ENCODE assay signal across 11 cellular contexts in the genomic region with DNA sequence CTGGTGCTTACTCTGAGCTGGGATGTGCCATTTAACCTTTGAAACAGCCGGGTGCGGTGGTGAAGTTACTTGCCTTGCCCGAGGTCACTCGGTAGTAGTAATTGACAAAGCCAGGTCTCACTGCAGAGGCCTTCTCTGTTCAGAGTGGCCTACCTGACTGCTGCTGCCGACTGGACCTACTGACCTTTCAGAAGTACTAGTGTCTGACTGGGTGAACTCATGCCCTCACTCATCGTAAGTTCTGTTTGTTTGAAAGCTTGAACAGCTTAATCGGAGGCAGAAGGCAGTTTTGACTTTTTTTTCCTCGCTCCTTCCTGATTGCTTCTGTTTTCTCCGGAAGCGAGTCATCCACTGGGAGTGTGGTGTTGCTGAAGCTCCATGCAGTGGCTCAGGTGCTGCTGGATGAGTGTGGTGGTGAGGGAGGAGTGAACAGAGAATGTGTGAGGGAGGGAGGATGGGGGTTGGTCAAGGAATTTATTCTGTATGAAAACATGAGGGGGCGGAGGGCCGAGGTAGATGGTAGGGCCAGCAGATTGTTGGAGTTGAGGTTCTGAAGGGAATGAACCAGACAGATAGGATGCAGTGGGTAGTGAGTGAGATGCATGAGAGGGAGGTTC. TPM values are rescaled to one million over a fixed set of nuclear protein-coding genes. Genes with fewer than 3 reads are reported as not detected.
DNase-seq lines count a peak whose midpoint lies in the region; ATAC-seq, FAIRE-seq and TF ChIP-seq lines count a peak whose summit lies in the region.
"Had no signal": no experiment of that assay in that cellular context is flagged by ENCODE, and none has a peak within 500 bp of the region (broad histone marks: within the 10 kb centered on the region; RNA-seq: fewer than 3 reads in every experiment).

No MANE protein-coding gene starts in this region.

- no peak for TF ChIP-seq EP300 in A549 (IDR thresholded peaks at IDR 0.05)

- peak; percentile 8 to 17; a peak in 3 of 6 replicates for ATAC-seq in A549

- peaks cover 83% of the 10 kb centered on the region for H3K4me1 ChIP-seq in A549

- CTCF ChIA-PET in A549 (lab: Yijun Ruan, JAX), result interaction anchor here (0.5 to 18.2 kb wide), 15 partner anchors 7 to 365 kb away, joined by 3 to 259 read pairs (median 10); a partner anchor contains a TSS

- TF ChIP-seq CTCF in A549 (IDR thresholded peaks at IDR 0.05) (no peak), cardiac fibroblast (IDR thresholded peaks at IDR 0.05; ENCODE audit: low read depth, low read length) (no peak), mesothelial cell of epicardium (IDR thresholded peaks at IDR 0.05; ENCODE audit: unreplicated experiment) (no peak)

- WGBS in A549 (ENCODE audit: missing lambda C conversion rate), result 4% methylated on average over 12 of the region's 12 CpGs

- peak; percentile 8; the same call in 1 of the 2 replicates for TF ChIP-seq POLR2A in A549 (IDR thresholded peaks at IDR 0.05; ENCODE audit: low read length)

- peaks cover 2% of the 10 kb centered on the region for H3K27me3 Mint-ChIP-seq in mesothelial cell of epicardium (ENCODE audit: low read depth)

- H3K27ac Mint-ChIP-seq in mesothelial cell of epicardium, result peak overlapping the region; percentile 93

- POLR2A ChIA-PET in A549 (lab: Yijun Ruan, JAX), result interaction anchor here (0.6 to 8.8 kb wide), 6 partner anchors 18 to 596 kb away, joined by 3 to 127 read pairs (median 6); a partner anchor contains a TSS

- H3K36me3 Mint-ChIP-seq in mesothelial cell of epicardium, result no peaks in the 10 kb centered on the region

- peak overlapping the region; percentile 89 to 91 for H3K27ac ChIP-seq in A549

- H3K9me3 ChIP-seq in A549, result no peaks in the 10 kb centered on the region

- FAIRE-seq in A549 (lab: Jason Lieb, UNC), result peak; percentile 99

- no peak for TF ChIP-seq RAD21 in A549 (conservative IDR thresholded peaks at IDR 0.05 in 1 of 2, IDR thresholded peaks at IDR 0.05 in 1 of 2)

- H3K4me1 Mint-ChIP-seq in mesothelial cell of epicardium, result peaks cover 53% of the 10 kb centered on the region

- no peaks in the 10 kb centered on the region for H3K9me3 Mint-ChIP-seq in mesothelial cell of epicardium

- peak overlapping the region; percentile 76 for H3K4me2 ChIP-seq in A549

- H3K4me3 ChIP-seq in A549, result peak overlapping the region; percentile 3
- no peak overlapping the region for H3K4me3 ChIP-seq in cardiac fibroblast (replicated peaks in 1 of 2; ENCODE audit: low read depth in 2 of 2, low read length in 2 of 2)

- DNase-seq in A549 (ENCODE audit: low read depth in 1 of 2, low spot score in 1 of 2) (peak; percentile 68 to 77), HuH-7.5 (ENCODE audit: low spot score) (peak; percentile 52), cardiac fibroblast (ENCODE audit: low read depth in 2 of 2) (peak; percentile 52 to 56), mesothelial cell of epicardium (ENCODE audit: low spot score in 2 of 2, unreplicated experiment in 2 of 2) (no peak), NCI-H1092 treated with DMSO at 0.1 percent for 48 hours (lab: John Stamatoyannopoulos, UW) (no peak), KG1 (lab: John Stamatoyannopoulos, UW) (no peak)
- DNase-seq in stimulated activated CD4-positive, alpha-beta T cell treated with anti-CD3 and anti-CD28 coated beads, Interleukin-2, amount 100 ng/mL, for 48 hours, result no peak
- DNase-seq in activated CD8-positive, alpha-beta memory T cell treated with anti-CD3 and anti-CD28 coated beads, Interleukin-2, amount 50 U/mL, for 48 hours, result no peak
- DNase-seq: activated gamma-delta T cell, NCI-H524 treated with DMSO at 0.1 percent for 48 hours had no signal

- peak overlapping the region; percentile 92 for H3K4me3 Mint-ChIP-seq in mesothelial cell of epicardium

TF ChIP-seq in A549, 52 proteins besides CTCF, POLR2A, EP300 and RAD21:
- TF ChIP-seq FOSL2 (IDR thresholded peaks at IDR 0.05) (no peak), FOSL2 (CRISPR knock-in tag; IDR thresholded peaks at IDR 0.05) (0 out of 2 replicates have a peak, but pooled peaks have one; percentile 50), FOSB (CRISPR knock-in tag; IDR thresholded peaks at IDR 0.05) (0 out of 2 replicates have a peak, but pooled peaks have one; percentile 37), EHMT2 (IDR thresholded peaks at IDR 0.05; ENCODE audit: low read depth) (no peak)
- TF ChIP-seq, protein P1, sequence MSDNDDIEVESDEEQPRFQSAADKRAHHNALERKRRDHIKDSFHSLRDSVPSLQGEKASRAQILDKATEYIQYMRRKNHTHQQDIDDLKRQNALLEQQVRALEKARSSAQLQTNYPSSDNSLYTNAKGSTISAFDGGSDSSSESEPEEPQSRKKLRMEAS (IDR thresholded peaks at IDR 0.05), result peak; percentile 72

RNA-seq across cellular contexts. Expression of a gene that starts 2.7 kb away (rescaled TPM):
- polyA plus RNA-seq in A549 (2011; rRNA removed) (343 and 425 TPM in 2 replicates), A549 (2017; fragmentation: RNase III; extraction: RNeasy Plus Mini Kit Qiagen cat#74134 plus additional on column Dnase treatment) (244 to 296 TPM (median 291 TPM) in 3 replicates)
- 347 and 383 TPM in 2 replicates for polyA plus RNA-seq in A549 (2012; cell fraction: cytosol; rRNA removed)
- 348 and 443 TPM in 2 replicates for polyA plus RNA-seq in A549 (2012; cell fraction: nucleus; rRNA removed)
- 154 and 156 TPM in 2 replicates for polyA minus RNA-seq in A549 (2011; rRNA and poly(A)+ RNA removed)
- 277 to 312 TPM (median 299 TPM) in 3 replicates for total RNA-seq in mesothelial cell of epicardium

RNA-seq across cellular contexts. Expression of a gene that starts 10.9 kb away (rescaled TPM):
- 14.6 and 30.5 TPM in 2 replicates for polyA plus RNA-seq in A549 (2011; rRNA removed)
- 281 and 324 TPM in 2 replicates for polyA plus RNA-seq in A549 (2012; cell fraction: cytosol; rRNA removed)
- 99.6 and 180 TPM in 2 replicates for polyA plus RNA-seq in A549 (2012; cell fraction: nucleus; rRNA removed)
- 88.6 to 99.6 TPM (median 99.5 TPM) in 3 replicates for polyA plus RNA-seq in A549 (2017; fragmentation: RNase III; extraction: RNeasy Plus Mini Kit Qiagen cat#74134 plus additional on column Dnase treatment)
- polyA minus RNA-seq in A549 (2011; rRNA and poly(A)+ RNA removed), result 2.9 and 3.1 TPM in 2 replicates
- 13.6 to 14.8 TPM (median 13.8 TPM) in 3 replicates for total RNA-seq in mesothelial cell of epicardium
- total RNA-seq: myocyte had no signal

RNA-seq across cellular contexts. Expression of a gene that starts 37.0 kb away (rescaled TPM):
- polyA plus RNA-seq in A549 (2011; rRNA removed) (197 and 302 TPM in 2 replicates), A549 (2017; fragmentation: RNase III; extraction: RNeasy Plus Mini Kit Qiagen cat#74134 plus additional on column Dnase treatment) (487 to 531 TPM (median 489 TPM) in 3 replicates)
- polyA plus RNA-seq in A549 (2012; cell fraction: cytosol; rRNA removed), result 1,004 and 1,085 TPM in 2 replicates
- polyA plus RNA-seq in A549 (2012; cell fraction: nucleus; rRNA removed), result 520 and 541 TPM in 2 replicates
- 17.0 and 21.4 TPM in 2 replicates for polyA minus RNA-seq in A549 (2011; rRNA and poly(A)+ RNA removed)
- total RNA-seq in mesothelial cell of epicardium, result 4.2 to 5.9 TPM (median 4.6 TPM) in 3 replicates
- total RNA-seq: myocyte had no signal

RNA-seq across cellular contexts. Expression of a gene that starts 43.1 kb away (rescaled TPM):
- 1.3 and 2.1 TPM in 2 replicates for polyA plus RNA-seq in A549 (2011; rRNA removed)
- 5.0 and 5.1 TPM in 2 replicates for polyA plus RNA-seq in A549 (2012; cell fraction: cytosol; rRNA removed)
- polyA plus RNA-seq in A549 (2012; cell fraction: nucleus; rRNA removed), result 11.4 and 12.1 TPM in 2 replicates
- polyA plus RNA-seq in A549 (2017; fragmentation: RNase III; extraction: RNeasy Plus Mini Kit Qiagen cat#74134 plus additional on column Dnase treatment), result 4.4 to 6.8 TPM (median 5.3 TPM) in 3 replicates
- polyA minus RNA-seq in A549 (2011; rRNA and poly(A)+ RNA removed), result 1.6 and 2.8 TPM in 2 replicates
- 3.9 to 4.2 TPM (median 4.0 TPM) in 3 replicates for total RNA-seq in mesothelial cell of epicardium

RNA-seq across cellular contexts. Expression of a gene that starts 48.7 kb away (rescaled TPM):
- polyA plus RNA-seq in A549 (2011; rRNA removed), result 75.5 and 88.1 TPM in 2 replicates
- 225 and 320 TPM in 2 replicates for polyA plus RNA-seq in A549 (2012; cell fraction: cytosol; rRNA removed)
- 303 and 382 TPM in 2 replicates for polyA plus RNA-seq in A549 (2012; cell fraction: nucleus; rRNA removed)
- 87.5 to 104 TPM (median 100 TPM) in 3 replicates for polyA plus RNA-seq in A549 (2017; fragmentation: RNase III; extraction: RNeasy Plus Mini Kit Qiagen cat#74134 plus additional on column Dnase treatment)
- 75.2 and 83.9 TPM in 2 replicates for polyA minus RNA-seq in A549 (2011; rRNA and poly(A)+ RNA removed)
- 29.9 to 34.1 TPM (median 31.5 TPM) in 3 replicates for total RNA-seq in mesothelial cell of epicardium

Comparison
In these comparisons a context has a peak if more than half of its experiments do, and no peak if none do; other contexts are left out.
1. DNase-seq: peak in A549 (2 of 2), HuH-7.5 (single experiment) and cardiac fibroblast (2 of 2); none in mesothelial cell of epicardium (0 of 2), NCI-H1092 treated with DMSO at 0.1 percent for 48 hours (single experiment), stimulated activated CD4-positive, alpha-beta T cell treated with anti-CD3 and anti-CD28 coated beads, Interleukin-2, amount 100 ng/mL, for 48 hours (0 of 2), activated CD8-positive, alpha-beta memory T cell treated with anti-CD3 and anti-CD28 coated beads, Interleukin-2, amount 50 U/mL, for 48 hours (single experiment) and KG1 (single experiment).